ENCODE assay signal across 8 cellular contexts in genomic region chr19:12840091-12841079, GRCh38. TPM values are rescaled to one million over a fixed set of nuclear protein-coding genes. Genes with fewer than 3 reads are reported as not detected.
A peak's percentile ranks its signal among the peaks of the same experiment; 100 is the strongest.
DNase-seq lines count a peak whose midpoint lies in the region; ATAC-seq, FAIRE-seq and TF ChIP-seq lines count a peak whose summit lies in the region.

No MANE protein-coding gene starts in this region.

- CTCF ChIA-PET in CD8-positive, alpha-beta memory T cell (lab: Charles Lee): no interaction called here

- peak in 3 of 5 donors; percentile 18 to 53 (median 34) for DNase-seq in CD8-positive, alpha-beta memory T cell
- DNase-seq in HL-60 (ENCODE audit: low read depth in 1 of 2, low spot score in 1 of 2): peak; percentile 35 to 44
- no peak for DNase-seq in T-helper 17 cell
- DNase-seq in ecto neural progenitor cell (ENCODE audit: low spot score): peak; percentile 98
- DNase-seq in RCC 7860 (ENCODE audit: low spot score): no peak

- 26 to 32% methylated on average over 29 to 36 of the region's 43 CpGs for WGBS in mesodermal cell (ENCODE audit: insufficient coverage in 2 of 2), 2 experiments

- no peak overlapping the region for H3K4me3 ChIP-seq in CD8-positive, alpha-beta memory T cell (ENCODE audit: low read length)
- H3K4me3 ChIP-seq in HL-60 (replicated peaks; ENCODE audit: insufficient read depth, low read length) (no peak overlapping the region), mesodermal cell (ENCODE audit: extremely low read depth, insufficient read depth, low read length, poor library complexity, severe bottlenecking) (peak overlapping the region; percentile 33)

- no peaks in the 10 kb centered on the region for H3K9me3 ChIP-seq in CD8-positive, alpha-beta memory T cell (ENCODE audit: low read length)
- H3K9me3 ChIP-seq in T-helper 17 cell (ENCODE audit: control insufficient read depth, low read length, poor library complexity, severe bottlenecking) (no peaks in the 10 kb centered on the region), mesodermal cell (ENCODE audit: control insufficient read depth, low read length) (no peaks in the 10 kb centered on the region)

- peaks cover 0 to 1% (median 0%) of the 10 kb centered on the region in 3 donors for H3K36me3 Mint-ChIP-seq in CD8-positive, alpha-beta memory T cell
- H3K36me3 Mint-ChIP-seq in T-helper 17 cell (ENCODE audit: low read depth): peaks cover 16% of the 10 kb centered on the region

- peaks cover 68 to 78% of the 10 kb centered on the region in 2 donors for H3K27me3 Mint-ChIP-seq in CD8-positive, alpha-beta memory T cell
- peaks cover 77% of the 10 kb centered on the region for H3K27me3 Mint-ChIP-seq in T-helper 17 cell

- peak overlapping the region in 2 of 8 donors; percentile 6 to 38 for H3K27ac Mint-ChIP-seq in CD8-positive, alpha-beta memory T cell
- peak overlapping the region; percentile 14 for H3K27ac Mint-ChIP-seq in T-helper 17 cell

- peaks cover 23 to 40% (median 33%) of the 10 kb centered on the region in 3 donors for H3K4me1 Mint-ChIP-seq in CD8-positive, alpha-beta memory T cell
- peaks cover 34% of the 10 kb centered on the region for H3K4me1 Mint-ChIP-seq in T-helper 17 cell

- peaks cover 0 to 10% (median 0%) of the 10 kb centered on the region in 5 donors for H3K9me3 Mint-ChIP-seq in CD8-positive, alpha-beta memory T cell

- no peaks in the 10 kb centered on the region for H3K36me3 ChIP-seq in CD8-positive, alpha-beta memory T cell (ENCODE audit: insufficient read depth, low read length)
- H3K36me3 ChIP-seq in mesodermal cell (ENCODE audit: control insufficient read depth, insufficient read depth, low read length): no peaks in the 10 kb centered on the region

- no peak for TF ChIP-seq CTCF in HL-60 (IDR thresholded peaks at IDR 0.05; ENCODE audit: insufficient read depth, low read length)

- FAIRE-seq in RCC 7860 (lab: Jason Lieb, UNC): no peak

- H3K4me1 ChIP-seq in CD8-positive, alpha-beta memory T cell (ENCODE audit: insufficient read depth, low read length): peaks cover 24% of the 10 kb centered on the region
- no peaks in the 10 kb centered on the region for H3K4me1 ChIP-seq in mesodermal cell (ENCODE audit: control insufficient read depth, insufficient read depth, low read length, poor library complexity, severe bottlenecking)

- H3K27me3 ChIP-seq in CD8-positive, alpha-beta memory T cell (ENCODE audit: insufficient read depth, low read length, poor library complexity, severe bottlenecking): peaks cover 64% of the 10 kb centered on the region
- H3K27me3 ChIP-seq in HL-60 (ENCODE audit: insufficient read depth, poor library complexity, severe bottlenecking): peaks cover 63% of the 10 kb centered on the region

- no peak overlapping the region for H3K27ac ChIP-seq in CD8-positive, alpha-beta memory T cell (ENCODE audit: low read depth, low read length)
- H3K27ac ChIP-seq in HL-60 (replicated peaks) (no peak overlapping the region), mesodermal cell (ENCODE audit: low read depth, low read length, severe bottlenecking) (no peak overlapping the region)

- H3K4me3 Mint-ChIP-seq in CD8-positive, alpha-beta memory T cell: peak overlapping the region in 4 of 7 donors; percentile 40 to 70 (median 50)
- H3K4me3 Mint-ChIP-seq in T-helper 17 cell: peak overlapping the region; percentile 78

- POLR2A ChIA-PET in CD8-positive, alpha-beta memory T cell (lab: Charles Lee): no interaction called here

- peak; percentile 24 for ATAC-seq in T-helper 17 cell
- no peak for ATAC-seq in HG03175 (IDR thresholded peaks at IDR 0.05; ENCODE audit: unreplicated experiment)
- ATAC-seq in GM21723 (IDR thresholded peaks at IDR 0.05; ENCODE audit: unreplicated experiment): no peak

RNA-seq across cellular contexts. Expression of gene MAST1, which starts 2.1 kb away (rescaled TPM):
- total RNA-seq in CD8-positive, alpha-beta memory T cell: under 1 TPM; 0.24 to 0.38 TPM
- polyA plus RNA-seq in CD8-positive, alpha-beta memory T cell: 1.2 TPM
- 1 to 10 TPM; 1.5 to 4.1 TPM for total RNA-seq in T-helper 17 cell
- 11.9 TPM for polyA plus RNA-seq in mesodermal cell (2013, experiment 1 of 2)
- 10.5 TPM for polyA plus RNA-seq in mesodermal cell (2013, experiment 2 of 2)

RNA-seq across cellular contexts. Expression of gene RTBDN, which starts 6.0 kb away (rescaled TPM):
- total RNA-seq in CD8-positive, alpha-beta memory T cell: not detected
- not detected for polyA plus RNA-seq in CD8-positive, alpha-beta memory T cell
- total RNA-seq in T-helper 17 cell: not detected
- polyA plus RNA-seq in mesodermal cell (2013, experiment 1 of 2): 0.33 TPM
- 0.46 TPM for polyA plus RNA-seq in mesodermal cell (2013, experiment 2 of 2)

RNA-seq across cellular contexts. Expression of gene RNASEH2A, which starts 34.0 kb away (rescaled TPM):
- 10 to 100 TPM; 51.5 to 62.4 TPM for total RNA-seq in CD8-positive, alpha-beta memory T cell
- 24.1 TPM for polyA plus RNA-seq in CD8-positive, alpha-beta memory T cell
- 1 to 10 TPM; 3.1 to 5.7 TPM for total RNA-seq in T-helper 17 cell
- polyA plus RNA-seq in mesodermal cell (2013, experiment 1 of 2): 38.9 TPM
- 30.3 TPM for polyA plus RNA-seq in mesodermal cell (2013, experiment 2 of 2)

RNA-seq across cellular contexts. Expression of gene THSD8, which starts 38.5 kb away (rescaled TPM):
- 10 to 100 TPM; 24.6 to 31.0 TPM for total RNA-seq in CD8-positive, alpha-beta memory T cell
- not detected for polyA plus RNA-seq in CD8-positive, alpha-beta memory T cell
- 1 to 10 TPM in 1 of 2 donors, under 1 TPM in 1; 0.85 to 3.0 TPM for total RNA-seq in T-helper 17 cell
- polyA plus RNA-seq in mesodermal cell (2013, experiment 1 of 2): 10.8 TPM
- polyA plus RNA-seq in mesodermal cell (2013, experiment 2 of 2): 12.0 TPM

RNA-seq across cellular contexts. Expression of gene PRDX2, which starts 38.8 kb away (rescaled TPM):
- 100 to 1,000 TPM; 183 to 184 TPM for total RNA-seq in CD8-positive, alpha-beta memory T cell
- polyA plus RNA-seq in CD8-positive, alpha-beta memory T cell: 257 TPM
- 10 to 100 TPM; 92.6 to 97.0 TPM for total RNA-seq in T-helper 17 cell
- 265 TPM for polyA plus RNA-seq in mesodermal cell (2013, experiment 1 of 2)
- polyA plus RNA-seq in mesodermal cell (2013, experiment 2 of 2): 218 TPM

Comparison
In these comparisons a context has a peak if more than half of its experiments do, and no peak if none do; other contexts are left out.
1. DNase-seq: peak in CD8-positive, alpha-beta memory T cell (3 of 5), HL-60 (2 of 2) and ecto neural progenitor cell (single experiment); none in T-helper 17 cell (0 of 3) and RCC 7860 (single experiment).
2. RNA of gene RNASEH2A, which starts 34.0 kb away (total RNA-seq): 51.5 to 62.4 TPM in CD8-positive, alpha-beta memory T cell; 3.1 to 5.7 TPM in T-helper 17 cell; every median in the first group is over 4 times any median in the second.